Comparison of ENCODE assay signal across 1 cellular context in the genomic region with DNA sequence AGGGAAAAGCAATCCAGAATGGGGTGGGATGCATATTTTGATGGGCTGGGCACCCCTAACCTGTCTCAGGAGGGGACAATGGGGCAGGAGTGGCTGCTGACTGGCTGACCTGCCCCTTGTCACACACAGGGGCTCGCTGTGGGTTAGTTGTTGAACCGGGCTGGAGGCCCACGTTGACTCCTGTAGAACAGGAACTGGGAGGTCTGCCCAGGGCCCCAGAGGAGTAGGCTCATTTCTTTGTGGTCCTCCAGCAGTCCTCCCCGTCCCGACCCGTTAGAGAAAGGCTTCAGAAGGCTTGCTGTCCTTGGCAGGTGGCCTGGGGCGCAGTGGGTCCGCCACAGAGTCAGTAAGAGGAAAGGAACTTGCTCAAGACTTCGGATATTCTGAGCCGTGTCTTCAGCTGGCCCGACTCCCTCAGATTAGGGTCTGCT.
TF ChIP-seq lines count a peak whose summit lies in the region.

No MANE protein-coding gene starts in this region.

TF ChIP-seq in GM23338, 12 proteins besides CTCF, POLR2A, EP300 and RAD21 (continued from another document):
- TF ChIP-seq NANOG (IDR thresholded peaks at IDR 0.05; ENCODE audit: borderline replicate concordance): no peak
- no peak for TF ChIP-seq JUNB (IDR thresholded peaks at IDR 0.05; ENCODE audit: unreplicated experiment)
- no peak for TF ChIP-seq ZNF114 (CRISPR knock-in tag; IDR thresholded peaks at IDR 0.05)
- TF ChIP-seq, protein P1, sequence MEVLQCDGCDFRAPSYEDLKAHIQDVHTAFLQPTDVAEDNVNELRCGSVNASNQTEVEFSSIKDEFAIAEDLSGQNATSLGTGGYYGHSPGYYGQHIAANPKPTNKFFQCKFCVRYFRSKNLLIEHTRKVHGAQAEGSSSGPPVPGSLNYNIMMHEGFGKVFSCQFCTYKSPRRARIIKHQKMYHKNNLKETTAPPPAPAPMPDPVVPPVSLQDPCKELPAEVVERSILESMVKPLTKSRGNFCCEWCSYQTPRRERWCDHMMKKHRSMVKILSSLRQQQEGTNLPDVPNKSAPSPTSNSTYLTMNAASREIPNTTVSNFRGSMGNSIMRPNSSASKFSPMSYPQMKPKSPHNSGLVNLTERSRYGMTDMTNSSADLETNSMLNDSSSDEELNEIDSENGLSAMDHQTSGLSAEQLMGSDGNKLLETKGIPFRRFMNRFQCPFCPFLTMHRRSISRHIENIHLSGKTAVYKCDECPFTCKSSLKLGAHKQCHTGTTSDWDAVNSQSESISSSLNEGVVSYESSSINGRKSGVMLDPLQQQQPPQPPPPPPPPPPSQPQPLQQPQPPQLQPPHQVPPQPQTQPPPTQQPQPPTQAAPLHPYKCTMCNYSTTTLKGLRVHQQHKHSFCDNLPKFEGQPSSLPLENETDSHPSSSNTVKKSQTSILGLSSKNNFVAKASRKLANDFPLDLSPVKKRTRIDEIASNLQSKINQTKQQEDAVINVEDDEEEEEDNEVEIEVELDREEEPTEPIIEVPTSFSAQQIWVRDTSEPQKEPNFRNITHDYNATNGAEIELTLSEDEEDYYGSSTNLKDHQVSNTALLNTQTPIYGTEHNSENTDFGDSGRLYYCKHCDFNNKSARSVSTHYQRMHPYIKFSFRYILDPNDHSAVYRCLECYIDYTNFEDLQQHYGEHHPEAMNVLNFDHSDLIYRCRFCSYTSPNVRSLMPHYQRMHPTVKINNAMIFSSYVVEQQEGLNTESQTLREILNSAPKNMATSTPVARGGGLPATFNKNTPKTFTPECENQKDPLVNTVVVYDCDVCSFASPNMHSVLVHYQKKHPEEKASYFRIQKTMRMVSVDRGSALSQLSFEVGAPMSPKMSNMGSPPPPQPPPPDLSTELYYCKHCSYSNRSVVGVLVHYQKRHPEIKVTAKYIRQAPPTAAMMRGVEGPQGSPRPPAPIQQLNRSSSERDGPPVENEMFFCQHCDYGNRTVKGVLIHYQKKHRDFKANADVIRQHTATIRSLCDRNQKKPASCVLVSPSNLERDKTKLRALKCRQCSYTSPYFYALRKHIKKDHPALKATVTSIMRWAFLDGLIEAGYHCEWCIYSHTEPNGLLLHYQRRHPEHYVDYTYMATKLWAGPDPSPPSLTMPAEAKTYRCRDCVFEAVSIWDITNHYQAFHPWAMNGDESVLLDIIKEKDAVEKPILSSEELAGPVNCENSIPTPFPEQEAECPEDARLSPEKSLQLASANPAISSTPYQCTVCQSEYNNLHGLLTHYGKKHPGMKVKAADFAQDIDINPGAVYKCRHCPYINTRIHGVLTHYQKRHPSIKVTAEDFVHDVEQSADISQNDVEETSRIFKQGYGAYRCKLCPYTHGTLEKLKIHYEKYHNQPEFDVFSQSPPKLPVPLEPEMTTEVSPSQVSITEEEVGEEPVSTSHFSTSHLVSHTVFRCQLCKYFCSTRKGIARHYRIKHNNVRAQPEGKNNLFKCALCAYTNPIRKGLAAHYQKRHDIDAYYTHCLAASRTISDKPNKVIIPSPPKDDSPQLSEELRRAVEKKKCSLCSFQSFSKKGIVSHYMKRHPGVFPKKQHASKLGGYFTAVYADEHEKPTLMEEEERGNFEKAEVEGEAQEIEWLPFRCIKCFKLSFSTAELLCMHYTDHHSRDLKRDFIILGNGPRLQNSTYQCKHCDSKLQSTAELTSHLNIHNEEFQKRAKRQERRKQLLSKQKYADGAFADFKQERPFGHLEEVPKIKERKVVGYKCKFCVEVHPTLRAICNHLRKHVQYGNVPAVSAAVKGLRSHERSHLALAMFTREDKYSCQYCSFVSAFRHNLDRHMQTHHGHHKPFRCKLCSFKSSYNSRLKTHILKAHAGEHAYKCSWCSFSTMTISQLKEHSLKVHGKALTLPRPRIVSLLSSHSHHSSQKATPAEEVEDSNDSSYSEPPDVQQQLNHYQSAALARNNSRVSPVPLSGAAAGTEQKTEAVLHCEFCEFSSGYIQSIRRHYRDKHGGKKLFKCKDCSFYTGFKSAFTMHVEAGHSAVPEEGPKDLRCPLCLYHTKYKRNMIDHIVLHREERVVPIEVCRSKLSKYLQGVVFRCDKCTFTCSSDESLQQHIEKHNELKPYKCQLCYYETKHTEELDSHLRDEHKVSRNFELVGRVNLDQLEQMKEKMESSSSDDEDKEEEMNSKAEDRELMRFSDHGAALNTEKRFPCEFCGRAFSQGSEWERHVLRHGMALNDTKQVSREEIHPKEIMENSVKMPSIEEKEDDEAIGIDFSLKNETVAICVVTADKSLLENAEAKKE (CRISPR knock-in tag; IDR thresholded peaks at IDR 0.05): no peak
- TF ChIP-seq, protein P2, sequence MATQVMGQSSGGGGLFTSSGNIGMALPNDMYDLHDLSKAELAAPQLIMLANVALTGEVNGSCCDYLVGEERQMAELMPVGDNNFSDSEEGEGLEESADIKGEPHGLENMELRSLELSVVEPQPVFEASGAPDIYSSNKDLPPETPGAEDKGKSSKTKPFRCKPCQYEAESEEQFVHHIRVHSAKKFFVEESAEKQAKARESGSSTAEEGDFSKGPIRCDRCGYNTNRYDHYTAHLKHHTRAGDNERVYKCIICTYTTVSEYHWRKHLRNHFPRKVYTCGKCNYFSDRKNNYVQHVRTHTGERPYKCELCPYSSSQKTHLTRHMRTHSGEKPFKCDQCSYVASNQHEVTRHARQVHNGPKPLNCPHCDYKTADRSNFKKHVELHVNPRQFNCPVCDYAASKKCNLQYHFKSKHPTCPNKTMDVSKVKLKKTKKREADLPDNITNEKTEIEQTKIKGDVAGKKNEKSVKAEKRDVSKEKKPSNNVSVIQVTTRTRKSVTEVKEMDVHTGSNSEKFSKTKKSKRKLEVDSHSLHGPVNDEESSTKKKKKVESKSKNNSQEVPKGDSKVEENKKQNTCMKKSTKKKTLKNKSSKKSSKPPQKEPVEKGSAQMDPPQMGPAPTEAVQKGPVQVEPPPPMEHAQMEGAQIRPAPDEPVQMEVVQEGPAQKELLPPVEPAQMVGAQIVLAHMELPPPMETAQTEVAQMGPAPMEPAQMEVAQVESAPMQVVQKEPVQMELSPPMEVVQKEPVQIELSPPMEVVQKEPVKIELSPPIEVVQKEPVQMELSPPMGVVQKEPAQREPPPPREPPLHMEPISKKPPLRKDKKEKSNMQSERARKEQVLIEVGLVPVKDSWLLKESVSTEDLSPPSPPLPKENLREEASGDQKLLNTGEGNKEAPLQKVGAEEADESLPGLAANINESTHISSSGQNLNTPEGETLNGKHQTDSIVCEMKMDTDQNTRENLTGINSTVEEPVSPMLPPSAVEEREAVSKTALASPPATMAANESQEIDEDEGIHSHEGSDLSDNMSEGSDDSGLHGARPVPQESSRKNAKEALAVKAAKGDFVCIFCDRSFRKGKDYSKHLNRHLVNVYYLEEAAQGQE (IDR thresholded peaks at IDR 0.05; ENCODE audit: unreplicated experiment): no peak
- no peak for TF ChIP-seq ZNF331 (CRISPR knock-in tag; IDR thresholded peaks at IDR 0.05; ENCODE audit: low read depth)
TF ChIP-seq in GM23338: peak in this region for 0.
